19 cellular contexts compared by ENCODE assay signal in the genomic region with DNA sequence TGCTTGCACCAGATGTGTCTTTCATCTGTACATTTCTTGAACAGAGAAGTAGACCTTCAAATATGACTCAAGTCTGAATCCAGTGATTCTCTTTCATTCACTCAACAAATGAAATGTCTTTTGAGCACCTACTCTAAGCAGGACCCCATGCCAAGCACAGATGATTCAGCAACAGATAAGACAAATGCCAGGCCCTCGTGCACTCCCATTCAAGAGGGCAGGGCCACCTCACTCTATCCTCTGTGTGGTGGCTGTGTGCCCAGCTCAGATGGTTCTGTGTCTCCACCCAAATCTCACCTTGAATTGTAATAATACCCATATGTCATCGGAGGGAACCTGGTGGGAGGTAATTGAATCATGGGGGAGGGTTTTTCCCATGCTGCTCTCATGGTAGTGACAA.
A peak's percentile ranks its signal among the peaks of the same experiment; 100 is the strongest.
DNase-seq lines count a peak whose midpoint lies in the region; ATAC-seq, FAIRE-seq and TF ChIP-seq lines count a peak whose summit lies in the region.
"Had no signal": no experiment of that assay in that cellular context is flagged by ENCODE, and none has a peak within 500 bp of the region (broad histone marks: within the 10 kb centered on the region; RNA-seq: fewer than 3 reads in every experiment).

No MANE protein-coding gene starts in this region.

- POLR2A ChIA-PET in MCF 10A (lab: Yijun Ruan, JAX), result no interaction called here

- H3K36me3 Mint-ChIP-seq in MCF 10A (ENCODE audit: insufficient read depth, unreplicated experiment), result no peaks in the 10 kb centered on the region

- H3K4me3 ChIP-seq in breast epithelium (no peak overlapping the region), bronchial epithelial cell (ENCODE audit: low read depth, low read length) (no peak overlapping the region)
- H3K4me3 ChIP-seq: body of pancreas, dorsolateral prefrontal cortex, sigmoid colon had no signal

- peaks cover 7% of the 10 kb centered on the region for H3K9me3 Mint-ChIP-seq in MCF 10A (ENCODE audit: unreplicated experiment)
- H3K9me3 Mint-ChIP-seq: T-helper 1 cell treated with Interleukin-12 subunit alpha and Interleukin-12 subunit beta and Interleukin-4 antibody, amounts not matched to agents 30 μg/mL and 1 μg/mL, for 36 hours had no signal

- H3K4me3 Mint-ChIP-seq in MCF 10A (ENCODE audit: unreplicated experiment), result no peak overlapping the region
- H3K4me3 Mint-ChIP-seq: T-helper 1 cell treated with Interleukin-12 subunit alpha and Interleukin-12 subunit beta and Interleukin-4 antibody, amounts not matched to agents 30 μg/mL and 1 μg/mL, for 36 hours had no signal

- H3K27me3 Mint-ChIP-seq in MCF 10A (ENCODE audit: insufficient read depth, unreplicated experiment), result peaks cover 22% of the 10 kb centered on the region

- H3K27ac ChIP-seq in breast epithelium, result no peak overlapping the region
- no peak overlapping the region for H3K27ac ChIP-seq in substantia nigra (ENCODE audit: low read depth, low read length, poor library complexity, severe bottlenecking)
- H3K27ac ChIP-seq: body of pancreas, dorsolateral prefrontal cortex, HL-60, KMS-11, sigmoid colon had no signal

- no peak for TF ChIP-seq CTCF in MCF 10A (IDR thresholded peaks at IDR 0.05; ENCODE audit: unreplicated experiment)
- no peak for TF ChIP-seq CTCF in breast epithelium (IDR thresholded peaks at IDR 0.05)
- TF ChIP-seq CTCF in bronchial epithelial cell (IDR thresholded peaks at IDR 0.05; ENCODE audit: insufficient read depth, low read length, severe bottlenecking), result no peak

- CTCF ChIA-PET in MCF 10A (lab: Yijun Ruan, JAX), result no interaction called here

- no peak for TF ChIP-seq POLR2A in breast epithelium (IDR thresholded peaks at IDR 0.05)

- H3K4me1 ChIP-seq in breast epithelium, result no peaks in the 10 kb centered on the region
- H3K4me1 ChIP-seq: BE2C, body of pancreas, sigmoid colon had no signal

- no peaks in the 10 kb centered on the region for H3K36me3 ChIP-seq in breast epithelium
- no peaks in the 10 kb centered on the region for H3K36me3 ChIP-seq in bronchial epithelial cell (ENCODE audit: control insufficient read depth, insufficient read depth, low read length)
- H3K36me3 ChIP-seq: BE2C, sigmoid colon had no signal

- DNase-seq in MCF 10A (ENCODE audit: unreplicated experiment) (peak; percentile 16), breast epithelium (ENCODE audit: low spot score in 2 of 2) (no peak), M059J (ENCODE audit: low read depth) (peak; percentile 68), bronchial epithelial cell (ENCODE audit: low read depth) (peak; percentile 6), substantia nigra (lab: John Stamatoyannopoulos, UW) (no peak), KG1 (lab: John Stamatoyannopoulos, UW) (no peak)
- DNase-seq: BE2C; body of pancreas; dorsolateral prefrontal cortex; NCI-H187; NCI-H774; stimulated activated naive CD4-positive, alpha-beta T cell had no signal

- peak; percentile 62 for FAIRE-seq in bronchial epithelial cell (lab: Jason Lieb, UNC)
- FAIRE-seq: urothelium cell line had no signal

- intact Hi-C loops in MCF 10A (cut with micrococcal nuclease) (no loop called here), breast epithelium (cut with DNase I; ENCODE audit: low total_unique reads) (loop anchor here (1.0 kb wide), 1 partner anchor 17 kb away; no protein-coding TSS in a partner anchor)

- ATAC-seq in HG02970 (IDR thresholded peaks at IDR 0.05; ENCODE audit: low FRiP score, unreplicated experiment), result no peak
- ATAC-seq: body of pancreas, Right ventricle myocardium inferior had no signal

- no peaks in the 10 kb centered on the region for H3K9me3 ChIP-seq in breast epithelium
- H3K9me3 ChIP-seq: BE2C, body of pancreas, sigmoid colon had no signal

- no TSS peak for BruUV-seq in MCF 10A (replicated peaks; lab: Mats Ljungman, UMichigan)

- H3K4me1 Mint-ChIP-seq in MCF 10A (ENCODE audit: insufficient read depth, unreplicated experiment), result peaks cover 18% of the 10 kb centered on the region

- H3K27me3 ChIP-seq in breast epithelium (peaks cover 0 to 14% of the 10 kb centered on the region in 2 donors), bronchial epithelial cell (ENCODE audit: control insufficient read depth, insufficient read depth, low read length) (no peaks in the 10 kb centered on the region)
- H3K27me3 ChIP-seq: BE2C, body of pancreas had no signal

- H3K27ac Mint-ChIP-seq in MCF 10A (ENCODE audit: low read depth, unreplicated experiment), result no peak overlapping the region

Comparison
In these comparisons a context has a peak if more than half of its experiments do, and no peak if none do; other contexts are left out.
1. DNase-seq: peak in MCF 10A (single experiment), M059J (single experiment) and bronchial epithelial cell (single experiment); none in breast epithelium (0 of 2), substantia nigra (0 of 49) and KG1 (single experiment).